In genomic region chrX:119942831-119943184, GRCh38 we compare ENCODE assay signal across 9 cellular contexts. TPM values are rescaled to one million over a fixed set of nuclear protein-coding genes. Genes with fewer than 3 reads are reported as not detected.
DNase-seq lines count a peak whose midpoint lies in the region; ATAC-seq, FAIRE-seq and TF ChIP-seq lines count a peak whose summit lies in the region.
"Had no signal": no experiment of that assay in that cellular context is flagged by ENCODE, and none has a peak within 500 bp of the region (broad histone marks: within the 10 kb centered on the region; RNA-seq: fewer than 3 reads in every experiment).

No MANE protein-coding gene starts in this region.

- H4K8ac ChIP-seq in H9 (replicated peaks; ENCODE audit: insufficient read length, low read depth, low read length): no peak overlapping the region

- peak overlapping the region; percentile 60 to 95 (median 92) for H3K27ac Mint-ChIP-seq in H9

- in situ Hi-C loops in SK-MEL-5 (cut with HindIII; ENCODE audit: low pct_unique_long_range_greater_than_20kb, low sequenced_read_pairs): no loop called here

- H3K79me2 ChIP-seq in H9 (ENCODE audit: insufficient read depth, low read length): no peaks in the 10 kb centered on the region

- H3K4me2 ChIP-seq in H9 (ENCODE audit: insufficient read depth, insufficient read length, low read length): peak overlapping the region; percentile 47

- no peak overlapping the region for H3K23ac ChIP-seq in H9 (ENCODE audit: insufficient read length, low read depth, low read length)

- H3K4ac ChIP-seq in H9 (ENCODE audit: low read depth, low read length): no peak overlapping the region

- no peak overlapping the region for H3K56ac ChIP-seq in H9 (ENCODE audit: insufficient read length, low read depth, low read length)

- peaks cover 0 to 9% of the 10 kb centered on the region in 2 experiments; a peak in 2 of 4 replicates for H3K4me1 Mint-ChIP-seq in H9

- H3K9me3 Mint-ChIP-seq in H9: peaks cover 44 to 57% of the 10 kb centered on the region in 2 experiments

- TF ChIP-seq CTCF in H9 (conservative IDR thresholded peaks at IDR 0.05): no peak
- no peak for TF ChIP-seq CTCF in fibroblast of the aortic adventitia (IDR thresholded peaks at IDR 0.05; ENCODE audit: insufficient read depth, low read length)
- no peak for TF ChIP-seq CTCF in pancreas (IDR thresholded peaks at IDR 0.05)

- WGBS in H9 (ENCODE audit: extremely low coverage, insufficient read length, low lambda C conversion rate): no CpG with 5 or more reads among the region's 14 CpGs
- 0 to 27% methylated on average over 14 of the region's 14 CpGs for WGBS in pancreas, 2 donors

- no peak overlapping the region for H2BK5ac ChIP-seq in H9 (ENCODE audit: insufficient read length, low read length)

- H3K4me1 ChIP-seq in H9 (ENCODE audit: insufficient read depth, low read length): no peaks in the 10 kb centered on the region
- H3K4me1 ChIP-seq in pancreas: no peaks in the 10 kb centered on the region

- no peaks in the 10 kb centered on the region for H3K36me3 ChIP-seq in pancreas

- H3K14ac ChIP-seq in H9 (ENCODE audit: insufficient read depth, low read length): no peak overlapping the region

- no peaks in the 10 kb centered on the region for H3K27me3 ChIP-seq in H9 (ENCODE audit: insufficient read depth, low read length)
- no peaks in the 10 kb centered on the region for H3K27me3 ChIP-seq in pancreas

- no peak overlapping the region for H3T11ph ChIP-seq in H9 (ENCODE audit: low read length)

- H3K9me3 ChIP-seq in H9 (ENCODE audit: control insufficient read depth, low read depth, low read length): peaks cover 14% of the 10 kb centered on the region
- no peaks in the 10 kb centered on the region for H3K9me3 ChIP-seq in pancreas

- H3K36me3 Mint-ChIP-seq in H9 (ENCODE audit: insufficient read depth in 1 of 3, low read depth in 3 of 3): peaks cover 2 to 7% (median 5%) of the 10 kb centered on the region in 3 experiments; a peak in 6 of 7 replicates

- H3K79me1 ChIP-seq in H9 (ENCODE audit: insufficient read depth, low read depth, low read length, poor library complexity, severe bottlenecking): no peaks in the 10 kb centered on the region

- DNase-seq in H9 (no peak), SK-MEL-5 (ENCODE audit: low read depth, low spot score) (peak; percentile 0), fibroblast of the aortic adventitia (ENCODE audit: low read depth) (no peak), pancreas (no peak), posterior vena cava (ENCODE audit: low spot score) (no peak), urothelium cell line (ENCODE audit: low spot score) (no peak), SKM-1 (lab: John Stamatoyannopoulos, UW; ENCODE audit: unreplicated experiment) (no peak)

- H4K5ac ChIP-seq in H9 (ENCODE audit: insufficient read length, low read depth, low read length): no peak overlapping the region

- no peaks in the 10 kb centered on the region for H4K20me1 ChIP-seq in H9 (ENCODE audit: control insufficient read depth, insufficient read depth, insufficient read length)

- H2BK120ac ChIP-seq in H9 (ENCODE audit: low read depth, low read length, poor library complexity, severe bottlenecking): no peak overlapping the region

- H3K4me3 ChIP-seq in GM08714 (ENCODE audit: low read length): peak overlapping the region; percentile 96
- H3K4me3 ChIP-seq in fibroblast of the aortic adventitia (ENCODE audit: low read depth, low read length): peak overlapping the region; percentile 74
- H3K4me3 ChIP-seq in pancreas: peak overlapping the region; percentile 51 to 69 (median 57)

- H2BK20ac ChIP-seq in H9 (ENCODE audit: low read depth, low read length, poor library complexity, severe bottlenecking): no peak overlapping the region

- FAIRE-seq in pancreas (lab: Jason Lieb, UNC) (no peak), urothelium cell line (lab: Jason Lieb, UNC) (no peak)

- H3K23me2 ChIP-seq in H9 (ENCODE audit: insufficient read length, low read depth, low read length, poor library complexity, severe bottlenecking): no peaks in the 10 kb centered on the region

- no peak overlapping the region for H3K18ac ChIP-seq in H9 (ENCODE audit: insufficient read length, low read depth, low read length)

- no peak overlapping the region for H3K27ac ChIP-seq in H9 (ENCODE audit: insufficient read length, low read depth, low read length)
- H3K27ac ChIP-seq in pancreas: peak overlapping the region; percentile 75 to 86 (median 82)

- H4K91ac ChIP-seq in H9 (ENCODE audit: insufficient read length, low read depth, low read length): no peak overlapping the region

- H3K9ac ChIP-seq in H9 (ENCODE audit: extremely low read depth, insufficient read length, low read length): peak overlapping the region; percentile 56

- intact Hi-C loops in pancreas (cut with DNase I): no loop called here
- intact Hi-C loops in posterior vena cava (cut with DNase I): no loop called here

- ATAC-seq in pancreas: peak; percentile 14 to 29 (median 24)

- H3K4me3 Mint-ChIP-seq in H9: peak overlapping the region; percentile 92 to 93

- H3K27me3 Mint-ChIP-seq in H9 (ENCODE audit: low read depth): no peaks in the 10 kb centered on the region

- no peak overlapping the region for H2AFZ ChIP-seq in H9 (ENCODE audit: low read length)

- no peak overlapping the region for H2BK15ac ChIP-seq in H9 (ENCODE audit: low read depth, low read length)

- no peak overlapping the region for H2BK12ac ChIP-seq in H9 (ENCODE audit: insufficient read length, low read depth, low read length)

- no peak overlapping the region for H2AK5ac ChIP-seq in H9 (ENCODE audit: insufficient read length, low read length)

RNA-seq across cellular contexts. Expression of gene NKAP, which starts 0.7 kb away (rescaled TPM):
- total RNA-seq in H9 (2021) (7.3 and 7.5 TPM in 2 replicates), fibroblast of the aortic adventitia (ENCODE audit: low replicate concordance) (5.5 and 6.0 TPM in 2 replicates), pancreas (1 to 10 TPM; 2.0 to 4.0 (median 3.3) TPM), posterior vena cava (1 to 10 TPM; 5.9 to 8.4 TPM)
- 4.7 and 5.5 TPM in 2 replicates for total RNA-seq in SK-MEL-5 (2014; rRNA removed; shearing (Covaris generic))
- polyA plus RNA-seq in SK-MEL-5 (2015; cell fraction: cytosol; rRNA removed): 6.1 and 6.8 TPM in 2 replicates
- 4.5 and 6.0 TPM in 2 replicates for polyA plus RNA-seq in SK-MEL-5 (2015; cell fraction: nucleus; rRNA removed)
- 1 to 10 TPM; 2.5 to 5.5 TPM for polyA plus RNA-seq in pancreas

RNA-seq across cellular contexts. Expression of gene AKAP14, which starts 47.1 kb away (rescaled TPM):
- total RNA-seq in H9 (2021): not detected in 2 replicates
- not detected in 2 replicates for total RNA-seq in SK-MEL-5 (2014; rRNA removed; shearing (Covaris generic))
- not detected in 2 replicates for polyA plus RNA-seq in SK-MEL-5 (2015; cell fraction: cytosol; rRNA removed)
- not detected in 2 replicates for polyA plus RNA-seq in SK-MEL-5 (2015; cell fraction: nucleus; rRNA removed)
- total RNA-seq in fibroblast of the aortic adventitia (ENCODE audit: low replicate concordance): not detected in 2 replicates
- total RNA-seq in pancreas: not detected
- not detected for polyA plus RNA-seq in pancreas
- total RNA-seq in posterior vena cava: not detected
- total RNA-seq: activated CD8-positive, alpha-beta memory T cell treated with anti-CD3 and anti-CD28 coated beads for 36 hours had no signal
